ENCODE assay signal across 8 cellular contexts in genomic region chr19:38362946-38363688, GRCh38. TPM values are rescaled to one million over a fixed set of nuclear protein-coding genes. Genes with fewer than 3 reads are reported as not detected.
DNase-seq lines count a peak whose midpoint lies in the region; ATAC-seq and TF ChIP-seq lines count a peak whose summit lies in the region.
"Not testable (repeated sequence)": the region's sequence is repeated elsewhere in the genome, so short reads cannot be mapped to it uniquely, and the experiment has no call there.
"Had no signal": no experiment of that assay in that cellular context is flagged by ENCODE, and none has a peak within 500 bp of the region (broad histone marks: within the 10 kb centered on the region; RNA-seq: fewer than 3 reads in every experiment).

No MANE protein-coding gene starts in this region.

- H3K23ac ChIP-seq in IMR-90 (ENCODE audit: low read depth, low read length): not testable (repeated sequence)

- peaks cover 19% of the 10 kb centered on the region for H3K4me1 Mint-ChIP-seq in activated B cell treated with CpG ODN at 0.5 μM for 24 hours
- H3K4me1 Mint-ChIP-seq in immature natural killer cell: not testable (repeated sequence)

- ATAC-seq in IMR-90 (ENCODE audit: low read depth); activated B cell treated with CpG ODN at 0.5 μM for 24 hours (ENCODE audit: low read depth); psoas muscle: not testable (repeated sequence)

- dilution Hi-C loops in IMR-90 (cut with HindIII; ENCODE audit: low sequenced_read_pairs, unreplicated experiment): not testable (repeated sequence)

- H3K9me3 ChIP-seq in IMR-90 (ENCODE audit: control insufficient read depth, insufficient read depth, low read length); breast epithelium; psoas muscle: not testable (repeated sequence)

- DNase-seq in AG10803 (ENCODE audit: low read depth); IMR-90; activated B cell treated with CpG ODN at 0.5 μM for 24 hours; breast epithelium (ENCODE audit: low spot score in 2 of 2); immature natural killer cell; psoas muscle: not testable (repeated sequence)

- not testable (repeated sequence) for H3K4me1 ChIP-seq in IMR-90 (ENCODE audit: control insufficient read depth, insufficient read depth, low read length); breast epithelium
- peaks cover 12% of the 10 kb centered on the region for H3K4me1 ChIP-seq in psoas muscle

- TF ChIP-seq CTCF in AG10803 (conservative IDR thresholded peaks at IDR 0.05; ENCODE audit: low read length); IMR-90 (conservative IDR thresholded peaks at IDR 0.05; ENCODE audit: low read depth, low read length); activated B cell treated with CpG ODN at 0.5 μM for 24 hours (IDR thresholded peaks at IDR 0.05); breast epithelium (IDR thresholded peaks at IDR 0.05); psoas muscle (IDR thresholded peaks at IDR 0.05): not testable (repeated sequence)

- H3K56ac ChIP-seq in IMR-90 (ENCODE audit: extremely low read depth, insufficient read depth, low read length): not testable (repeated sequence)

- not testable (repeated sequence) for H2BK120ac ChIP-seq in IMR-90 (ENCODE audit: low read depth, low read length)

- not testable (repeated sequence) for H2BK5ac ChIP-seq in IMR-90 (ENCODE audit: low read depth, low read length, poor library complexity, severe bottlenecking)

- H4K91ac ChIP-seq in IMR-90 (ENCODE audit: insufficient read depth, low read depth, low read length): not testable (repeated sequence)

- H3K14ac ChIP-seq in IMR-90 (replicated peaks; ENCODE audit: low read depth, low read length): not testable (repeated sequence)

- H4K8ac ChIP-seq in IMR-90 (ENCODE audit: low read depth in 2 of 2, low read length in 2 of 2): not testable (repeated sequence)

- intact Hi-C loops in IMR-90 (cut with micrococcal nuclease); activated B cell treated with CpG ODN at 0.5 μM for 24 hours (cut with micrococcal nuclease); psoas muscle (cut with DNase I): not testable (repeated sequence)
- intact Hi-C loops in breast epithelium (cut with DNase I; ENCODE audit: low total_unique reads): loop anchor here (5.0 kb wide), 1 partner anchor 1344 kb away; no protein-coding TSS in a partner anchor

- H3K9me1 ChIP-seq in IMR-90 (ENCODE audit: insufficient read depth, low read length): not testable (repeated sequence)

- H3K36me3 Mint-ChIP-seq in activated B cell treated with CpG ODN at 0.5 μM for 24 hours (ENCODE audit: low read depth); immature natural killer cell: not testable (repeated sequence)

- H2BK15ac ChIP-seq in IMR-90 (ENCODE audit: low read depth, low read length): not testable (repeated sequence)

- CTCF ChIA-PET in IMR-90 (lab: Yijun Ruan, JAX): interaction anchor here (1.5 kb wide), 1 partner anchor 11 kb away, joined by 4 read pairs; the partner anchor contains the start of gene PSMD8
- CTCF ChIA-PET in activated B cell treated with CpG ODN at 0.5 μM for 24 hours (lab: Charles Lee): not testable (repeated sequence)

- not testable (repeated sequence) for H2AK5ac ChIP-seq in IMR-90 (ENCODE audit: low read depth, low read length)

- H3K4me3 Mint-ChIP-seq in activated B cell treated with CpG ODN at 0.5 μM for 24 hours (peak overlapping the region; percentile 58), immature natural killer cell (peak overlapping the region; percentile 27 to 80 (median 58))

- not testable (repeated sequence) for H3K79me1 ChIP-seq in IMR-90 (ENCODE audit: low read depth in 1 of 2, low read length in 2 of 2)

- H3K27ac ChIP-seq in IMR-90 (ENCODE audit: insufficient read depth, low read length); psoas muscle: not testable (repeated sequence)
- peak overlapping the region in 1 of 2 donors; percentile 65 for H3K27ac ChIP-seq in breast epithelium

- H3K36me3 ChIP-seq in IMR-90 (ENCODE audit: control insufficient read depth, insufficient read depth, low read length); breast epithelium; psoas muscle (ENCODE audit: insufficient read depth in 1 of 2, low read depth in 1 of 2): not testable (repeated sequence)

- H4K5ac ChIP-seq in IMR-90 (ENCODE audit: low read depth, low read length): not testable (repeated sequence)

- H3K4me3 ChIP-seq in AG10803 (ENCODE audit: low read length) (peak overlapping the region; percentile 66), breast epithelium (peak overlapping the region in 2 of 3 donors; percentile 62 to 90), psoas muscle (peak overlapping the region; percentile 75)
- H3K4me3 ChIP-seq in IMR-90 (ENCODE audit: insufficient read depth, low read depth, low read length): not testable (repeated sequence)

- not testable (repeated sequence) for H3K9ac ChIP-seq in IMR-90 (ENCODE audit: low read depth, low read length)

- H2AFZ ChIP-seq in IMR-90 (replicated peaks; ENCODE audit: low read length, poor library complexity): not testable (repeated sequence)

- TF ChIP-seq POLR2A in IMR-90 (IDR thresholded peaks at IDR 0.05; ENCODE audit: low read depth, low read length); breast epithelium (IDR thresholded peaks at IDR 0.05): not testable (repeated sequence)

- in situ Hi-C loops in IMR-90 (cut with MboI; ENCODE audit: low sequenced_read_pairs): not testable (repeated sequence)

- not testable (repeated sequence) for H2AK9ac ChIP-seq in IMR-90 (replicated peaks; ENCODE audit: low read depth, low read length, poor library complexity)

- H3K27me3 ChIP-seq in IMR-90 (ENCODE audit: control insufficient read depth, insufficient read depth, low read length) (peaks cover 46% of the 10 kb centered on the region), breast epithelium (peaks cover 0 to 27% of the 10 kb centered on the region in 2 donors), psoas muscle (ENCODE audit: insufficient read depth in 3 of 3, low read length in 2 of 3) (peaks cover 0 to 27% (median 9%) of the 10 kb centered on the region in 3 donors)

- not testable (repeated sequence) for H3K18ac ChIP-seq in IMR-90 (ENCODE audit: low read depth, low read length)

- not testable (repeated sequence) for H3K27me3 Mint-ChIP-seq in activated B cell treated with CpG ODN at 0.5 μM for 24 hours
- peaks cover 6 to 14% (median 13%) of the 10 kb centered on the region in 3 donors for H3K27me3 Mint-ChIP-seq in immature natural killer cell (ENCODE audit: low read depth in 3 of 3)

- H3K4ac ChIP-seq in IMR-90 (ENCODE audit: low read depth, low read length): not testable (repeated sequence)

- H3K9me3 Mint-ChIP-seq in activated B cell treated with CpG ODN at 0.5 μM for 24 hours, immature natural killer cell: not testable (repeated sequence)

- not testable (repeated sequence) for H2BK20ac ChIP-seq in IMR-90 (ENCODE audit: low read depth, low read length)

- not testable (repeated sequence) for BruUV-seq in IMR-90 (replicated peaks; lab: Mats Ljungman, UMichigan)

- 20% methylated on average over 1 of the region's 16 CpGs; no CpG with 5 or more reads in 1 of the 2 experiments for WGBS in IMR-90 (ENCODE audit: extremely low coverage in 2 of 2, insufficient read length in 1 of 2), 2 experiments
- 77 to 79% (median 79%) methylated on average over 14 to 15 of the region's 16 CpGs for WGBS in psoas muscle, 3 donors

- POLR2A ChIA-PET in IMR-90 (lab: Charles Lee; ENCODE audit: unreplicated experiment): not testable (repeated sequence)
- POLR2A ChIA-PET in activated B cell treated with CpG ODN at 0.5 μM for 24 hours (lab: Charles Lee): interaction anchor here (0.7 to 3.5 kb wide), 2 partner anchors 12 to 1048 kb away, joined by 6 to 21 read pairs; partner anchors contain the start of gene PSMD8

- not testable (repeated sequence) for TF ChIP-seq RAD21 in IMR-90 (IDR thresholded peaks at IDR 0.05; ENCODE audit: low read length)

- H4K20me1 ChIP-seq in IMR-90 (ENCODE audit: insufficient read depth, low read length): not testable (repeated sequence)

- H3K27ac Mint-ChIP-seq in activated B cell treated with CpG ODN at 0.5 μM for 24 hours, immature natural killer cell: not testable (repeated sequence)

- H3K4me2 ChIP-seq in IMR-90 (ENCODE audit: low read depth, low read length): peak overlapping the region; percentile 75; the same call in 1 of the 2 replicates

RNA-seq across cellular contexts. Expression of gene PSMD8, which starts 11.3 kb away (rescaled TPM):
- total RNA-seq in IMR-90 (2012; rRNA removed): 502 and 644 TPM in 2 replicates
- polyA plus RNA-seq in IMR-90 (2012; rRNA removed): 475 and 538 TPM in 2 replicates
- 171 and 501 TPM in 2 replicates for polyA plus RNA-seq in IMR-90 (2012; cell fraction: cytosol; rRNA removed)
- 160 and 200 TPM in 2 replicates for polyA plus RNA-seq in IMR-90 (2012; cell fraction: nucleus; rRNA removed; ENCODE audit: low replicate concordance)
- total RNA-seq in activated B cell treated with CpG ODN at 0.5 μM for 24 hours: 134 and 138 TPM in 2 replicates
- 100 to 1,000 TPM; 203 to 598 (median 218) TPM for total RNA-seq in breast epithelium
- polyA plus RNA-seq in immature natural killer cell: 100 to 1,000 TPM; 210 to 298 (median 236) TPM
- total RNA-seq in psoas muscle: 100 to 1,000 TPM; 348 to 889 (median 587) TPM
- polyA plus RNA-seq in psoas muscle: 1,000 to 10,000 TPM in 1 of 3 donors, 100 to 1,000 TPM in 2; 719 to 1,414 (median 791) TPM

RNA-seq across cellular contexts. Expression of gene GGN, which starts 24.7 kb away (rescaled TPM):
- under 0.01 TPM in 1 of 2 replicates, not detected in the other for total RNA-seq in IMR-90 (2012; rRNA removed)
- 0.65 and 0.99 TPM in 2 replicates for polyA plus RNA-seq in IMR-90 (2012; rRNA removed)
- polyA plus RNA-seq in IMR-90 (2012; cell fraction: cytosol; rRNA removed): 0.75 and 0.95 TPM in 2 replicates
- 1.5 and 2.8 TPM in 2 replicates for polyA plus RNA-seq in IMR-90 (2012; cell fraction: nucleus; rRNA removed; ENCODE audit: low replicate concordance)
- 0.22 and 1.2 TPM in 2 replicates for total RNA-seq in activated B cell treated with CpG ODN at 0.5 μM for 24 hours
- under 1 TPM; 0.16 to 0.44 (median 0.33) TPM for total RNA-seq in breast epithelium
- polyA plus RNA-seq in immature natural killer cell: not detected
- under 1 TPM in 2 of 4 donors, not detected in 2; 0.18 to 0.34 TPM for total RNA-seq in psoas muscle
- under 1 TPM in 2 of 3 donors, not detected in 1; 0.04 to 0.21 TPM for polyA plus RNA-seq in psoas muscle
- total RNA-seq: mononuclear cell, sigmoid colon had no signal

RNA-seq across cellular contexts. Expression of gene SPRED3, which starts 25.4 kb away (rescaled TPM):
- total RNA-seq in IMR-90 (2012; rRNA removed): 0.56 and 0.90 TPM in 2 replicates
- 6.3 and 7.9 TPM in 2 replicates for polyA plus RNA-seq in IMR-90 (2012; rRNA removed)
- 2.4 and 2.8 TPM in 2 replicates for polyA plus RNA-seq in IMR-90 (2012; cell fraction: cytosol; rRNA removed)
- polyA plus RNA-seq in IMR-90 (2012; cell fraction: nucleus; rRNA removed; ENCODE audit: low replicate concordance): 22.6 and 23.9 TPM in 2 replicates
- 0.44 and 2.4 TPM in 2 replicates for total RNA-seq in activated B cell treated with CpG ODN at 0.5 μM for 24 hours
- under 1 TPM; 0.16 to 0.66 (median 0.29) TPM for total RNA-seq in breast epithelium
- polyA plus RNA-seq in immature natural killer cell: not detected
- 1 to 10 TPM in 3 of 4 donors, under 1 TPM in 1; 0.69 to 2.1 (median 1.5) TPM for total RNA-seq in psoas muscle
- 1 to 10 TPM in 1 of 3 donors, under 1 TPM in 2; 0.01 to 1.0 (median 0.10) TPM for polyA plus RNA-seq in psoas muscle

RNA-seq across cellular contexts. Expression of gene CATSPERG, which starts 27.5 kb away (rescaled TPM):
- total RNA-seq in IMR-90 (2012; rRNA removed) (0.18 TPM in 1 of 2 replicates, not detected in the other), activated B cell treated with CpG ODN at 0.5 μM for 24 hours (11.8 and 22.8 TPM in 2 replicates), breast epithelium (1 to 10 TPM; 6.4 to 7.8 (median 6.9) TPM), psoas muscle (1 to 10 TPM in 3 of 4 donors, under 1 TPM in 1; 0.81 to 2.1 (median 1.6) TPM)
- polyA plus RNA-seq in IMR-90 (2012; rRNA removed) (0.16 and 0.34 TPM in 2 replicates), immature natural killer cell (10 to 100 TPM in 2 of 3 donors, 1 to 10 TPM in 1; 5.3 to 14.0 (median 11.6) TPM), psoas muscle (1 to 10 TPM in 2 of 3 donors, under 1 TPM in 1; 0.75 to 2.6 (median 1.5) TPM)
- 0.08 and 0.21 TPM in 2 replicates for polyA plus RNA-seq in IMR-90 (2012; cell fraction: cytosol; rRNA removed)
- 1.1 and 1.9 TPM in 2 replicates for polyA plus RNA-seq in IMR-90 (2012; cell fraction: nucleus; rRNA removed; ENCODE audit: low replicate concordance)

RNA-seq across cellular contexts. Expression of gene FAM98C, which starts 39.8 kb away (rescaled TPM):
- total RNA-seq in IMR-90 (2012; rRNA removed) (3.6 and 4.2 TPM in 2 replicates), activated B cell treated with CpG ODN at 0.5 μM for 24 hours (38.3 and 40.0 TPM in 2 replicates), breast epithelium (10 to 100 TPM; 21.1 to 32.6 (median 22.9) TPM), psoas muscle (1 to 10 TPM; 1.1 to 4.5 (median 1.4) TPM)
- polyA plus RNA-seq in IMR-90 (2012; rRNA removed) (17.9 and 20.8 TPM in 2 replicates), immature natural killer cell (10 to 100 TPM; 15.7 to 29.9 (median 18.5) TPM), psoas muscle (1 to 10 TPM; 1.4 to 6.6 (median 1.8) TPM)
- polyA plus RNA-seq in IMR-90 (2012; cell fraction: cytosol; rRNA removed): 23.6 and 30.4 TPM in 2 replicates
- polyA plus RNA-seq in IMR-90 (2012; cell fraction: nucleus; rRNA removed; ENCODE audit: low replicate concordance): 52.8 and 101 TPM in 2 replicates
